Comparison of ENCODE assay signal across 14 cellular contexts in the genomic region with DNA sequence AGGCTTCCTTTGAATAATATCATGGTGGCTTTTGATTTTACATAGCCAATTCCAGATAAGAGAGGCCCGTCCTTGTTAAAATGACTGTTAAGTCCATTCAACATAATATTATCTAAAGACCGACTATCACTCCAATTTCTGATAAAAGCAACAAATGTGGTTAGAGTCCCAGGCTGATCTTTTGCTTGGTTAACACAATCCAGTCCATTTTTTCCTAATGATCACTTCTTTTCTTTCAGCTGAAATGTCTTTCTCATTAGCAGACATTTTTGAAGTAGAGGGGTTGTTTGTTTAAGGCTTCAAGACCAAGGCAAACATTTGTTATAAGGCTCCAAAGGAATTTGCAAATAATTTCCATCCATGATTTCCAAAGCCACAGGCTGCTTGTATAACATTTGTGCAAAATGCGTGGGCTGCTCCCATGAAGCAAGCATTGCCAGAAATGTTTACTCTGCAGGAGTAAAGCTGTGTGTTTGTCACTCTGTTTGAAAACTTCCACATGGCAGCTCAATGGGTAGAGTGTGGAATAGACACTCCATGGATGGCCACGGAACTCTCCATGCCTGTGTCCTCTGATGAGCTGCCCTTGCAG.
DNase-seq lines count a peak whose midpoint lies in the region; ATAC-seq and TF ChIP-seq lines count a peak whose summit lies in the region.
"Had no signal": no experiment of that assay in that cellular context is flagged by ENCODE, and none has a peak within 500 bp of the region (broad histone marks: within the 10 kb centered on the region; RNA-seq: fewer than 3 reads in every experiment).

No MANE protein-coding gene starts in this region.

- H4K20me1 ChIP-seq in PC-3 (ENCODE audit: low read length), result no peaks in the 10 kb centered on the region
- H4K20me1 ChIP-seq: BLaER1 had no signal

- DNase-seq in AG10803 (ENCODE audit: low read depth) (peak; percentile 50), PC-3 (peak; percentile 10), fibroblast of villous mesenchyme (ENCODE audit: low read depth) (peak; percentile 83), HUDEP-2 (lab: John Stamatoyannopoulos, UW; ENCODE audit: unreplicated experiment in 76 of 76) (no peak)
- no peak for DNase-seq in stimulated activated naive CD8-positive, alpha-beta T cell treated with anti-CD3 and anti-CD28 coated beads, Interleukin-15, amount 100 ng/mL, for 72 hours
- DNase-seq: activated naive CD4-positive, alpha-beta T cell; MG63; NCI-H2171 treated with DMSO at 0.1 percent for 48 hours; SK-N-SH had no signal

- no TSS peak for BruUV-seq in PC-3 (replicated peaks; lab: Mats Ljungman, UMichigan)

- no peak overlapping the region for H3K4me2 ChIP-seq in PC-3 (ENCODE audit: low read length)
- H3K4me2 ChIP-seq: BLaER1, SK-N-SH had no signal

- intact Hi-C loops in PC-3 (cut with micrococcal nuclease), result no loop called here

- TF ChIP-seq CTCF in AG10803 (conservative IDR thresholded peaks at IDR 0.05; ENCODE audit: low read length) (no peak), PC-3 (conservative IDR thresholded peaks at IDR 0.05; ENCODE audit: low read depth, low read length) (no peak), fibroblast of villous mesenchyme (IDR thresholded peaks at IDR 0.05; ENCODE audit: insufficient read depth, low read depth, low read length) (no peak)

- no peaks in the 10 kb centered on the region for H3K9me2 ChIP-seq in PC-3 (replicated peaks; ENCODE audit: low read length)
- H3K9me2 ChIP-seq: SK-N-SH had no signal

- no peak overlapping the region for H2AFZ ChIP-seq in PC-3 (ENCODE audit: low read length)

- no peaks in the 10 kb centered on the region for H3K27me3 ChIP-seq in PC-3 (ENCODE audit: low read length)
- no peaks in the 10 kb centered on the region for H3K27me3 ChIP-seq in mucosa of rectum (ENCODE audit: control insufficient read depth in 2 of 2, insufficient read depth in 2 of 2, low read length in 2 of 2)
- H3K27me3 ChIP-seq: BLaER1, MG63 had no signal

- H3K27ac Mint-ChIP-seq in stimulated activated naive CD8-positive, alpha-beta T cell treated with anti-CD3 and anti-CD28 coated beads, Interleukin-15, amount 100 ng/mL, for 72 hours, result no peak overlapping the region
- H3K27ac Mint-ChIP-seq: type B pancreatic cell had no signal

- no peak overlapping the region for H3K4me3 Mint-ChIP-seq in stimulated activated naive CD8-positive, alpha-beta T cell treated with anti-CD3 and anti-CD28 coated beads, Interleukin-15, amount 100 ng/mL, for 72 hours
- H3K4me3 Mint-ChIP-seq: type B pancreatic cell had no signal

- peaks cover 9 to 18% of the 10 kb centered on the region in 2 donors for H3K9me3 Mint-ChIP-seq in stimulated activated naive CD8-positive, alpha-beta T cell treated with anti-CD3 and anti-CD28 coated beads, Interleukin-15, amount 100 ng/mL, for 72 hours
- H3K9me3 Mint-ChIP-seq: type B pancreatic cell had no signal

- no peak overlapping the region for H3K27ac ChIP-seq in PC-3 (ENCODE audit: low read length)
- H3K27ac ChIP-seq in mucosa of rectum (ENCODE audit: low read depth in 2 of 2, low read length in 2 of 2), result peak overlapping the region; percentile 41 to 59
- H3K27ac ChIP-seq: BLaER1 had no signal

- H3K36me3 ChIP-seq in PC-3 (ENCODE audit: low read depth, low read length) (no peaks in the 10 kb centered on the region), mucosa of rectum (ENCODE audit: control insufficient read depth in 2 of 2, insufficient read depth in 2 of 2, low read length in 2 of 2) (no peaks in the 10 kb centered on the region)
- H3K36me3 ChIP-seq: BLaER1 had no signal

- H3K79me2 ChIP-seq in PC-3 (ENCODE audit: low read length), result no peaks in the 10 kb centered on the region

- H3K9me3 ChIP-seq in PC-3 (ENCODE audit: low read length), result 0 out of 2 replicates have a peak, but pooled peaks cover 4% of the 10 kb centered on the region
- H3K9me3 ChIP-seq in mucosa of rectum (ENCODE audit: control insufficient read depth in 2 of 2, low read length in 2 of 2), result no peaks in the 10 kb centered on the region
- H3K9me3 ChIP-seq: SK-N-SH had no signal

- H3K9ac ChIP-seq in PC-3 (ENCODE audit: low read length) (no peak overlapping the region), mucosa of rectum (ENCODE audit: low read depth in 1 of 2, low read length in 2 of 2) (no peak overlapping the region)
- H3K9ac ChIP-seq: BLaER1, SK-N-SH had no signal

- no peak for ATAC-seq in PC-3
- ATAC-seq in HG03378 (IDR thresholded peaks at IDR 0.05; ENCODE audit: unreplicated experiment), result no peak
- ATAC-seq in activated CD4-positive, CD25-positive, alpha-beta regulatory T cell treated with anti-CD3 and anti-CD28 coated beads, Interleukin-2, amount 50 U/mL, for 24 hours, result no peak
- ATAC-seq in stimulated activated naive CD8-positive, alpha-beta T cell treated with anti-CD3 and anti-CD28 coated beads, Interleukin-15, amount 100 ng/mL, for 72 hours, result no peak

- H3F3A ChIP-seq in PC-3 (ENCODE audit: low read length, unreplicated experiment), result no peaks in the 10 kb centered on the region

- H3K4me1 ChIP-seq in PC-3 (ENCODE audit: insufficient read depth, low read length) (no peaks in the 10 kb centered on the region), mucosa of rectum (ENCODE audit: control insufficient read depth in 2 of 2, insufficient read depth in 2 of 2, low read length in 2 of 2) (no peaks in the 10 kb centered on the region)
- H3K4me1 ChIP-seq: BLaER1 had no signal

- no peaks in the 10 kb centered on the region for H3K27me3 Mint-ChIP-seq in stimulated activated naive CD8-positive, alpha-beta T cell treated with anti-CD3 and anti-CD28 coated beads, Interleukin-15, amount 100 ng/mL, for 72 hours

- H3K4me1 Mint-ChIP-seq in stimulated activated naive CD8-positive, alpha-beta T cell treated with anti-CD3 and anti-CD28 coated beads, Interleukin-15, amount 100 ng/mL, for 72 hours, result no peaks in the 10 kb centered on the region

- H3K4me3 ChIP-seq in AG10803 (ENCODE audit: low read length) (no peak overlapping the region), PC-3 (ENCODE audit: low read length) (no peak overlapping the region), fibroblast of villous mesenchyme (ENCODE audit: low read depth, low read length) (no peak overlapping the region), mucosa of rectum (ENCODE audit: low read length in 2 of 2) (no peak overlapping the region)
- H3K4me3 ChIP-seq: BLaER1, MG63 had no signal

- POLR2A ChIA-PET in PC-3 (lab: Charles Lee; ENCODE audit: unreplicated experiment), result interaction anchor here (0.6 kb wide), 1 partner anchor 572 kb away, joined by 4 read pairs; no protein-coding TSS in a partner anchor

- CTCF ChIA-PET in PC-3 (lab: Charles Lee), result no interaction called here

Comparison
In these comparisons a context has a peak if more than half of its experiments do, and no peak if none do; other contexts are left out.
1. DNase-seq: peak in AG10803 (single experiment), PC-3 (single experiment) and fibroblast of villous mesenchyme (single experiment); none in HUDEP-2 (0 of 76) and stimulated activated naive CD8-positive, alpha-beta T cell treated with anti-CD3 and anti-CD28 coated beads, Interleukin-15, amount 100 ng/mL, for 72 hours (0 of 2).